In the genomic region with DNA sequence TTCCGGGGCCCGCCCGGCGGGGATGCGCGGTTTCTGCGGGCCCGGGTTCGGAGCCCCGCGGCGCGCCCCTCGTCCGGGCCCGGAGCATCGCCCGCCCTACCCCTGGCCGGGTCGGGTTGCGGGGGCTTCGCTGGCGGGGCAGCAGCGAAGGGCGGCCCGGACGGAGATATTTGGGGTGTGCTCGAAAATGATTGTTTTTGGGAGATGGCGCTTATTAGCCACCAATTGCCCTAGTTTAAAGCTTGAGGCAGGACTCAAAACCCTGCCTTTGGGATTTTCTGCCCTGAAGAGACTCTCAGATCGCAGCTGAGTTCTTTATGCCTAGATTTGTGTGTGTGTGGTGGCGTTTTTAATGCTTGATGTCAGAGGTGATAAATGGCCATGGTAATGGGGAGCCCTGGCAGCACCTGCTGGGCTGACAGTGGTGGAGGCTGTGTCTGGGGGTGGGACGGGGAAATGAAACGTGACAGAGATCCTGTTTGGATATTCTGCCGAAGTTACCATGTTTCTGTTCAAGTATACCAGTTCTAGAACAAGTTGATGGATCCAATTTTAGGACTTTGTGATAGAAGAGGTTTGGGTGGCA, we compare ENCODE assay signal across 8 cellular contexts. TPM values are rescaled to one million over a fixed set of nuclear protein-coding genes. Genes with fewer than 3 reads are reported as not detected.
DNase-seq lines count a peak whose midpoint lies in the region; ATAC-seq and TF ChIP-seq lines count a peak whose summit lies in the region.

No MANE protein-coding gene starts in this region.

- H3K27ac ChIP-seq in foreskin keratinocyte: peak overlapping the region; percentile 35

- ATAC-seq in foreskin keratinocyte (no peak), GM21737 (IDR thresholded peaks at IDR 0.05; ENCODE audit: unreplicated experiment) (no peak)

- H3K27me3 ChIP-seq in foreskin keratinocyte: peaks cover 2% of the 10 kb centered on the region

- peak; percentile 18 for DNase-seq in NCI-H2227 (lab: John Stamatoyannopoulos, UW; ENCODE audit: unreplicated experiment)
- DNase-seq in NCI-H2227 treated with DMSO at 0.1 percent for 48 hours (lab: John Stamatoyannopoulos, UW): no peak
- peak; percentile 14 for DNase-seq in HT-29 (ENCODE audit: low spot score)
- peak; percentile 56 for DNase-seq in activated CD8-positive, alpha-beta memory T cell treated with anti-CD3 and anti-CD28 coated beads, Interleukin-2, amount 50 U/mL, for 48 hours
- no peak for DNase-seq in foreskin keratinocyte
- DNase-seq in retina: peak; percentile 56
- no peak for DNase-seq in foreskin melanocyte

- H3K4me1 ChIP-seq in foreskin keratinocyte: peaks cover 14% of the 10 kb centered on the region

- TF ChIP-seq CTCF in foreskin keratinocyte (conservative IDR thresholded peaks at IDR 0.05): no peak

RNA-seq across cellular contexts. Expression of gene KCTD6, which starts 0.6 kb away (rescaled TPM):
- 1.2 and 1.3 TPM in 2 replicates for total RNA-seq in HT-29 (2014; rRNA removed; shearing (Covaris generic))
- 7.9 and 8.7 TPM in 2 replicates for total RNA-seq in foreskin keratinocyte
- 5.8 and 8.3 TPM in 2 replicates for polyA plus RNA-seq in foreskin keratinocyte

RNA-seq across cellular contexts. Expression of gene ACOX2, which starts 44.5 kb away (rescaled TPM):
- not detected in 2 replicates for total RNA-seq in HT-29 (2014; rRNA removed; shearing (Covaris generic))
- 0.34 and 0.42 TPM in 2 replicates for total RNA-seq in foreskin keratinocyte
- polyA plus RNA-seq in foreskin keratinocyte: 0.39 and 0.74 TPM in 2 replicates

RNA-seq across cellular contexts. Expression of gene PDHB, which starts 58.8 kb away (rescaled TPM):
- 34.2 and 47.8 TPM in 2 replicates for total RNA-seq in HT-29 (2014; rRNA removed; shearing (Covaris generic))
- 69.0 and 72.7 TPM in 2 replicates for total RNA-seq in foreskin keratinocyte
- polyA plus RNA-seq in foreskin keratinocyte: 66.1 and 68.4 TPM in 2 replicates

Comparison
In these comparisons a context has a peak if more than half of its experiments do, and no peak if none do; other contexts are left out.
1. DNase-seq: peak in NCI-H2227 (single experiment), HT-29 (single experiment), activated CD8-positive, alpha-beta memory T cell treated with anti-CD3 and anti-CD28 coated beads, Interleukin-2, amount 50 U/mL, for 48 hours (single experiment) and retina (single experiment); none in NCI-H2227 treated with DMSO at 0.1 percent for 48 hours (single experiment), foreskin keratinocyte (0 of 2) and foreskin melanocyte (single experiment).